ENCODE assay signal across 1 cellular context in the genomic region with DNA sequence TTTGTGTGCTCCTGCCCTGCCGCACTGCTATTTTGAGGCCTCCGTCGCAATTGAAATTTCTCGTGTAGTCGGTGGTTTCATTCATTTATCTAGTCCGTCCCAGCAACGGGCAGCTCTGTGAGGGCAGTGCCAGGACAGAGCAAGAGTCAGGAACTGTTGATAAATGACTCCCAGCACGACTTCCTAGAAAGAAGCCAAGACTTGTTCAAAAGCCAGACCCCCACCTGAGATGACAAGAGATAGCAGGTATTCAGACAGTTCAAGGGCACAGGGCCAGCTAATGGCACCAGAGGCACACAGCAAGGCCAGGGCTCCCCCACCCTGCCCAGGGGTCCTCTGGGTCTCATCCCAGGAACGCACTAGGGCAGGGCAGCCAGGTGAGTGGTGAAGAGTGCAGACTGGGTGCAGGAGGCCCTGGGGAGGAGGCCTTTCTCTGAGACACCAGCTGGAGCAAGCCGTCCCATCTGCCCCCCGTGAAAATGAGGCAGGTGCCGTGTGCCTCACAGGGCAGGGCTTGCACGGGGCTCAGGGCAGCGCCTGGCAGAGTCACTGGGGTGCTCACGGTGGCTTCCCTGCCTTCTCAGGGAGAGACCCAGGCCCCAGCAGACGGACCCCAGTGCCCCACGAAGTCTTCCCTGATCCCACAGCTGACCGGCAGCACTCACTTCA.
TF ChIP-seq lines count a peak whose summit lies in the region.

No MANE protein-coding gene starts in this region.

TF ChIP-seq in HepG2, 621 proteins besides CTCF, POLR2A, EP300 and RAD21:
- no peak for TF ChIP-seq FOXM1 (CRISPR knock-in tag; IDR thresholded peaks at IDR 0.05)
- TF ChIP-seq, protein P1, sequence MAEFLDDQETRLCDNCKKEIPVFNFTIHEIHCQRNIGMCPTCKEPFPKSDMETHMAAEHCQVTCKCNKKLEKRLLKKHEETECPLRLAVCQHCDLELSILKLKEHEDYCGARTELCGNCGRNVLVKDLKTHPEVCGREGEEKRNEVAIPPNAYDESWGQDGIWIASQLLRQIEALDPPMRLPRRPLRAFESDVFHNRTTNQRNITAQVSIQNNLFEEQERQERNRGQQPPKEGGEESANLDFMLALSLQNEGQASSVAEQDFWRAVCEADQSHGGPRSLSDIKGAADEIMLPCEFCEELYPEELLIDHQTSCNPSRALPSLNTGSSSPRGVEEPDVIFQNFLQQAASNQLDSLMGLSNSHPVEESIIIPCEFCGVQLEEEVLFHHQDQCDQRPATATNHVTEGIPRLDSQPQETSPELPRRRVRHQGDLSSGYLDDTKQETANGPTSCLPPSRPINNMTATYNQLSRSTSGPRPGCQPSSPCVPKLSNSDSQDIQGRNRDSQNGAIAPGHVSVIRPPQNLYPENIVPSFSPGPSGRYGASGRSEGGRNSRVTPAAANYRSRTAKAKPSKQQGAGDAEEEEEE (CRISPR knock-in tag; IDR thresholded peaks at IDR 0.05; ENCODE audit: borderline replicate concordance), result no peak
- TF ChIP-seq BCL6 (CRISPR knock-in tag; IDR thresholded peaks at IDR 0.05), result peak; percentile 68
- TF ChIP-seq ZSCAN21 (CRISPR knock-in tag; IDR thresholded peaks at IDR 0.05; ENCODE audit: borderline replicate concordance), result no peak
- TF ChIP-seq, protein P2, sequence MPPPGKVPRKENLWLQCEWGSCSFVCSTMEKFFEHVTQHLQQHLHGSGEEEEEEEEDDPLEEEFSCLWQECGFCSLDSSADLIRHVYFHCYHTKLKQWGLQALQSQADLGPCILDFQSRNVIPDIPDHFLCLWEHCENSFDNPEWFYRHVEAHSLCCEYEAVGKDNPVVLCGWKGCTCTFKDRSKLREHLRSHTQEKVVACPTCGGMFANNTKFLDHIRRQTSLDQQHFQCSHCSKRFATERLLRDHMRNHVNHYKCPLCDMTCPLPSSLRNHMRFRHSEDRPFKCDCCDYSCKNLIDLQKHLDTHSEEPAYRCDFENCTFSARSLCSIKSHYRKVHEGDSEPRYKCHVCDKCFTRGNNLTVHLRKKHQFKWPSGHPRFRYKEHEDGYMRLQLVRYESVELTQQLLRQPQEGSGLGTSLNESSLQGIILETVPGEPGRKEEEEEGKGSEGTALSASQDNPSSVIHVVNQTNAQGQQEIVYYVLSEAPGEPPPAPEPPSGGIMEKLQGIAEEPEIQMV (CRISPR knock-in tag; IDR thresholded peaks at IDR 0.05; ENCODE audit: low read depth), result no peak
- no peak for TF ChIP-seq ZNF672 (CRISPR knock-in tag; IDR thresholded peaks at IDR 0.05)
